ENCODE assay signal across 19 cellular contexts in the genomic region with DNA sequence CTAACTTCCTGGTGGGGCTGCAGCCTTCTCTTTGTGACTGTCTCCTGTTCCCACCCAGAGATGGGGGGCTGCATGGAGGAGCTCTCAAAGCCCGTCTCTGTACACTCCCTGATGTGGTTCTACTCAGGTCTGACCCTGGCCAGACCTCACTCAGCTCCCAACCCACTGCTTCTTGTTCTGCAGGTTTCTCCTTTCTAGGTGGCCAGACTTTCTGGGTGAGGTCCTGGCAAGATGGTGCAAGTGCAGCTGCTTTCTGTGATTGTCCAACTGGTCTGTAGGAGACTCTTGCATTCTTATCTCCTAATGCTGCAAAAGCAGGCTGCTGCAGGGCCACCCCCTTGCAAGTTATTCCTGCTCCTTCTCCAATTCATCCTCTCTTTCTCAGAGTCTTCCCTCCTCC.
"Had no signal": no experiment of that assay in that cellular context is flagged by ENCODE, and none has a peak within 500 bp of the region (broad histone marks: within the 10 kb centered on the region; RNA-seq: fewer than 3 reads in every experiment).

No MANE protein-coding gene starts in this region.

- H3K27ac ChIP-seq: gastrocnemius medialis, parathyroid adenoma, tibial nerve, vagina had no signal

- H3K27me3 ChIP-seq: gastrocnemius medialis, heart left ventricle, tibial nerve, vagina had no signal

- H3K4me1 ChIP-seq: gastrocnemius medialis, parathyroid adenoma had no signal

- H3K4me3 ChIP-seq: gastrocnemius medialis, heart left ventricle, lung, tibial nerve, vagina had no signal

- H3K36me3 ChIP-seq: gastrocnemius medialis, heart left ventricle, tibial nerve, vagina had no signal

- DNase-seq: activated CD4-positive, alpha-beta memory T cell treated with anti-CD3 and anti-CD28 coated beads, Interleukin-2, amount 10 ng/mL, durations not matched to agents 7 days and 5 days; activated CD4-positive, alpha-beta T cell treated with anti-CD3 and anti-CD28 coated beads for 4 hours; activated gamma-delta T cell treated with Interleukin-2 at 50 U/mL for 16 hours; activated naive CD8-positive, alpha-beta T cell treated with anti-CD3 and anti-CD28 coated beads for 36 hours; aorta; cerebellar nuclear complex; gastrocnemius medialis; heart left ventricle; left colon; stimulated activated naive CD4-positive, alpha-beta T cell treated with Interleukin-2 at 50 U/mL for 16 hours; substantia nigra had no signal

- H3K27ac Mint-ChIP-seq: activated CD4-positive, alpha-beta memory T cell treated with anti-CD3 and anti-CD28 coated beads, Interleukin-2, amount 10 ng/mL, durations not matched to agents 7 days and 5 days; activated naive CD8-positive, alpha-beta T cell treated with anti-CD3 and anti-CD28 coated beads for 36 hours; mesothelial cell of epicardium; WTC11 had no signal

- H3K4me1 Mint-ChIP-seq: neural crest cell, WTC11 had no signal

- FAIRE-seq: TTC549 had no signal

- H3K4me3 Mint-ChIP-seq: activated CD4-positive, alpha-beta memory T cell treated with anti-CD3 and anti-CD28 coated beads, Interleukin-2, amount 10 ng/mL, durations not matched to agents 7 days and 5 days; activated naive CD8-positive, alpha-beta T cell treated with anti-CD3 and anti-CD28 coated beads for 36 hours; mesothelial cell of epicardium; neural crest cell; WTC11 had no signal

- H3K36me3 Mint-ChIP-seq: mesothelial cell of epicardium, WTC11 had no signal

- H3K9me3 ChIP-seq: gastrocnemius medialis, tibial nerve, vagina had no signal
